8 cellular contexts compared by ENCODE assay signal in genomic region chr5:91378683-91379601, GRCh38. TPM values are rescaled to one million over a fixed set of nuclear protein-coding genes. Genes with fewer than 3 reads are reported as not detected.
DNase-seq lines count a peak whose midpoint lies in the region; ATAC-seq, FAIRE-seq and TF ChIP-seq lines count a peak whose summit lies in the region.

No MANE protein-coding gene starts in this region.

- 22 to 26% methylated on average over 11 of the region's 11 CpGs for WGBS in testis, 2 donors
- WGBS in trophoblast cell (ENCODE audit: extremely low coverage, insufficient coverage, insufficient read length), result no CpG with 5 or more reads among the region's 11 CpGs

- no peak for DNase-seq in activated naive CD4-positive, alpha-beta T cell treated with anti-CD3 and anti-CD28 coated beads, Interleukin-2, amount 50 U/mL, for 16 hours
- no peak for DNase-seq in activated T-helper 1 cell treated with anti-CD3 and anti-CD28 coated beads, Interleukin-12 subunit alpha, Interleukin-12 subunit beta, Interleukin-2, Interleukin-4 antibody, amounts not matched to agents 30 ng/mL and 10 ng/mL and 1 ng/mL, durations not matched to agents 14 hours and 24 hours and 36 hours (ENCODE audit: low spot score)
- DNase-seq in testis (no peak), trophoblast cell (no peak)

- intact Hi-C loops in activated T-helper 1 cell treated with anti-CD3 and anti-CD28 coated beads, Interleukin-12 subunit alpha, Interleukin-12 subunit beta, Interleukin-2, Interleukin-4 antibody, amounts not matched to agents 30 ng/mL and 10 ng/mL and 1 ng/mL, durations not matched to agents 14 hours and 24 hours and 36 hours (cut with micrococcal nuclease), result no loop called here
- intact Hi-C loops in testis (cut with DNase I; ENCODE audit: low total_unique reads), result no loop called here

- H2AK5ac ChIP-seq in trophoblast cell (ENCODE audit: low read length), result no peak overlapping the region

- H3K4me1 ChIP-seq in testis (peaks cover 5% of the 10 kb centered on the region), trophoblast cell (ENCODE audit: control insufficient read depth in 1 of 2, insufficient read depth in 2 of 2, low read length in 2 of 2) (no peaks in the 10 kb centered on the region)

- peaks cover 15% of the 10 kb centered on the region for H3K36me3 Mint-ChIP-seq in activated naive CD4-positive, alpha-beta T cell treated with anti-CD3 and anti-CD28 coated beads, Interleukin-2, amount 50 U/mL, for 24 hours
- peaks cover 22% of the 10 kb centered on the region for H3K36me3 Mint-ChIP-seq in activated T-helper 1 cell treated with anti-CD3 and anti-CD28 coated beads, Interleukin-12 subunit alpha, Interleukin-12 subunit beta, Interleukin-2, Interleukin-4 antibody, amounts not matched to agents 30 ng/mL and 10 ng/mL and 1 ng/mL, durations not matched to agents 14 hours and 24 hours and 36 hours (ENCODE audit: low read depth)

- no peaks in the 10 kb centered on the region for H3K27me3 ChIP-seq in testis
- H3K27me3 ChIP-seq in trophoblast cell (ENCODE audit: insufficient read depth, low read length), result no peaks in the 10 kb centered on the region

- no peak for TF ChIP-seq CTCF in testis (IDR thresholded peaks at IDR 0.05)

- no peaks in the 10 kb centered on the region for H3K9me3 ChIP-seq in testis
- H3K9me3 ChIP-seq in trophoblast cell (ENCODE audit: insufficient read depth, low read depth, low read length), result no peaks in the 10 kb centered on the region

- no peak overlapping the region for H4K8ac ChIP-seq in trophoblast cell (ENCODE audit: low read depth, low read length)

- H4K12ac ChIP-seq in trophoblast cell (ENCODE audit: low read depth, low read length), result no peak overlapping the region

- no peaks in the 10 kb centered on the region for H3K9me3 Mint-ChIP-seq in activated naive CD4-positive, alpha-beta T cell treated with anti-CD3 and anti-CD28 coated beads, Interleukin-2, amount 50 U/mL, for 24 hours
- H3K9me3 Mint-ChIP-seq in activated T-helper 1 cell treated with anti-CD3 and anti-CD28 coated beads, Interleukin-12 subunit alpha, Interleukin-12 subunit beta, Interleukin-2, Interleukin-4 antibody, amounts not matched to agents 30 ng/mL and 10 ng/mL and 1 ng/mL, durations not matched to agents 14 hours and 24 hours and 36 hours, result no peaks in the 10 kb centered on the region

- H3K27ac Mint-ChIP-seq in activated naive CD4-positive, alpha-beta T cell treated with anti-CD3 and anti-CD28 coated beads, Interleukin-2, amount 50 U/mL, for 24 hours, result peak overlapping the region; percentile 99
- H3K27ac Mint-ChIP-seq in activated T-helper 1 cell treated with anti-CD3 and anti-CD28 coated beads, Interleukin-12 subunit alpha, Interleukin-12 subunit beta, Interleukin-2, Interleukin-4 antibody, amounts not matched to agents 30 ng/mL and 10 ng/mL and 1 ng/mL, durations not matched to agents 14 hours and 24 hours and 36 hours, result peak overlapping the region; percentile 100

- FAIRE-seq in islet of Langerhans (lab: Jason Lieb, UNC), result peak; percentile 96

- H2BK12ac ChIP-seq in trophoblast cell (ENCODE audit: low read length), result no peak overlapping the region

- no peak overlapping the region for H3K18ac ChIP-seq in trophoblast cell (ENCODE audit: low read length)

- H3K4me2 ChIP-seq in trophoblast cell (ENCODE audit: low read length), result no peak overlapping the region

- H2AFZ ChIP-seq in trophoblast cell (ENCODE audit: insufficient read depth, low read length, poor library complexity), result no peak overlapping the region

- no peak overlapping the region for H2BK120ac ChIP-seq in trophoblast cell (ENCODE audit: insufficient read depth, low read length, poor library complexity)

- H4K91ac ChIP-seq in trophoblast cell (ENCODE audit: low read depth, low read length), result no peak overlapping the region

- H3K4me1 Mint-ChIP-seq in activated naive CD4-positive, alpha-beta T cell treated with anti-CD3 and anti-CD28 coated beads, Interleukin-2, amount 50 U/mL, for 24 hours, result peaks cover 46% of the 10 kb centered on the region
- peaks cover 38% of the 10 kb centered on the region for H3K4me1 Mint-ChIP-seq in activated T-helper 1 cell treated with anti-CD3 and anti-CD28 coated beads, Interleukin-12 subunit alpha, Interleukin-12 subunit beta, Interleukin-2, Interleukin-4 antibody, amounts not matched to agents 30 ng/mL and 10 ng/mL and 1 ng/mL, durations not matched to agents 14 hours and 24 hours and 36 hours (ENCODE audit: low read depth)

- H3K14ac ChIP-seq in trophoblast cell (ENCODE audit: low read length), result no peak overlapping the region

- peaks cover 7% of the 10 kb centered on the region for H3K79me2 ChIP-seq in trophoblast cell (ENCODE audit: control insufficient read depth, insufficient read depth, low read length, poor library complexity)

- no peak for TF ChIP-seq POLR2A in testis (IDR thresholded peaks at IDR 0.05)

- no peak overlapping the region for H3K23ac ChIP-seq in trophoblast cell (ENCODE audit: low read length)

- H3K4me3 Mint-ChIP-seq in activated naive CD4-positive, alpha-beta T cell treated with anti-CD3 and anti-CD28 coated beads, Interleukin-2, amount 50 U/mL, for 24 hours, result peak overlapping the region; percentile 97
- H3K4me3 Mint-ChIP-seq in activated T-helper 1 cell treated with anti-CD3 and anti-CD28 coated beads, Interleukin-12 subunit alpha, Interleukin-12 subunit beta, Interleukin-2, Interleukin-4 antibody, amounts not matched to agents 30 ng/mL and 10 ng/mL and 1 ng/mL, durations not matched to agents 14 hours and 24 hours and 36 hours, result peak overlapping the region; percentile 94

- H3K27me3 Mint-ChIP-seq in activated naive CD4-positive, alpha-beta T cell treated with anti-CD3 and anti-CD28 coated beads, Interleukin-2, amount 50 U/mL, for 24 hours, result no peaks in the 10 kb centered on the region
- H3K27me3 Mint-ChIP-seq in activated T-helper 1 cell treated with anti-CD3 and anti-CD28 coated beads, Interleukin-12 subunit alpha, Interleukin-12 subunit beta, Interleukin-2, Interleukin-4 antibody, amounts not matched to agents 30 ng/mL and 10 ng/mL and 1 ng/mL, durations not matched to agents 14 hours and 24 hours and 36 hours (ENCODE audit: insufficient read depth), result no peaks in the 10 kb centered on the region

- H3K27ac ChIP-seq in testis (peak overlapping the region; percentile 99 to 100), trophoblast cell (ENCODE audit: low read depth, low read length) (no peak overlapping the region)

- H3K36me3 ChIP-seq in testis (ENCODE audit: low read depth, missing control alignments) (no peaks in the 10 kb centered on the region), trophoblast cell (ENCODE audit: control insufficient read depth in 1 of 2, insufficient read depth in 2 of 2, low read length in 2 of 2) (peaks cover 6 to 9% of the 10 kb centered on the region in 2 experiments)

- no peak overlapping the region for H3K4ac ChIP-seq in trophoblast cell (ENCODE audit: low read depth, low read length)

- ATAC-seq in activated CD4-positive, CD25-positive, alpha-beta regulatory T cell treated with anti-CD3 and anti-CD28 coated beads, Interleukin-2, amount 50 U/mL, for 24 hours, result no peak
- ATAC-seq in HG02970 (IDR thresholded peaks at IDR 0.05; ENCODE audit: low FRiP score, unreplicated experiment), result no peak

- no peak overlapping the region for H3K9ac ChIP-seq in trophoblast cell (ENCODE audit: low read length)

- H3K4me3 ChIP-seq in testis (peak overlapping the region; percentile 75 to 90), trophoblast cell (ENCODE audit: low read depth, low read length) (no peak overlapping the region)

- peaks cover 10% of the 10 kb centered on the region for H3K79me1 ChIP-seq in trophoblast cell (ENCODE audit: low read length)

- no peak overlapping the region for H2BK5ac ChIP-seq in trophoblast cell (ENCODE audit: low read depth, low read length, poor library complexity)

RNA-seq across cellular contexts. Expression of gene ARRDC3, which starts 4.2 kb away (rescaled TPM):
- 10.5 and 11.5 TPM in 2 replicates for total RNA-seq in activated T-helper 1 cell treated with anti-CD3 and anti-CD28 coated beads, Interleukin-12 subunit alpha, Interleukin-12 subunit beta, Interleukin-2, Interleukin-4 antibody, amounts not matched to agents 30 ng/mL and 10 ng/mL and 1 ng/mL, durations not matched to agents 14 hours and 24 hours and 36 hours
- 10 to 100 TPM; 47.6 to 53.4 TPM for total RNA-seq in testis
- 30.5 TPM for polyA plus RNA-seq in testis (ENCODE audit: insufficient read depth, low read depth, low replicate concordance)
- 40.6 and 42.0 TPM in 2 replicates for polyA plus RNA-seq in trophoblast cell (2013)
